ENCODE assay signal across 8 cellular contexts in the genomic region with DNA sequence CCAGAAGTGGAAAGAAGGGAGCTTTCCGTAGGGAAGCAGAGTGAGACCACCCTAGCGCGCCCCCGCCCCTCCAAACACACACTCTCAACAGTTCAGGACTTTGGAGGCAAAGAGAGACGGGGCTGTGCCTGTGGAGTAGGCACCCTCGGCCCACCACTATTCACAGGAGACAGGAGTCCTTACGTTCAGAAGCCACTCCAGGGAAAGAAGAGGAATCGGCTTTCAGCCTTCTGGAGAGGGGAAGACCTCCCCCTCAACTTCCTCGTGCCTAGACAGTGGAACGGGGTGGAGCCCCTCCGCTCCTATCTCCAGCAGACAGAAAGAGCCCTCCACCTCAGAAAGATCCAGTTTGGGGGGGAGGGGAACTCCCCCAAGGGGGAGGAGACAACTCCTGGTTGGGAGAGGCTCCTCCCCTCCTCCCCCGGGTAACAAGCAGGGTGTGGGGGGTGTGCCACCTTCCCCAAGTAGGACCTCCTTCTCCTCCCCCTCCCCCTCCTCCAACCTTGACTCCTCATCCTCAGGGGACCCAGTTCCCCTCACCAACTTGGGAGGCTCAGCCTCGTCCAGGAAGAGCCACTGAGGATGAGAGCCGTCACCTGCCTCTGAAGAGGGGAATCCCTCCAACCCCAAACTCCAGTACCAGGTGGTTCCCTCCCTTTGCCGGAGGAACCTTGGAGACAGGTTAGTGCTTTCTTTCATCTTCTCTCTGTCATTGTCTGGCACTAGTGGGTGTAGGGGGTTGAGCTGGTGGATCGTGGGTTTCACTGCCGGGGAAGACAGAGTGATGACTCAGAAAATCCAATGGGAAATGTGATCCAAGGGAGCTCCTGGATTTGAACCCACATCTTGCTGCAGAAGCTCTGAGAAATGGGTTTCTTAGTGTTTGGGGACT. TPM values are rescaled to one million over a fixed set of nuclear protein-coding genes. Genes with fewer than 3 reads are reported as not detected.
A peak's percentile ranks its signal among the peaks of the same experiment; 100 is the strongest.
DNase-seq lines count a peak whose midpoint lies in the region; ATAC-seq, FAIRE-seq and TF ChIP-seq lines count a peak whose summit lies in the region.

No MANE protein-coding gene starts in this region.

- TF ChIP-seq CTCF in GM12875 (IDR thresholded peaks at IDR 0.05; ENCODE audit: borderline replicate concordance, insufficient read depth, low read depth, low read length) (no peak), bronchial epithelial cell (IDR thresholded peaks at IDR 0.05; ENCODE audit: insufficient read depth, low read length, severe bottlenecking) (no peak)

- peak overlapping the region; percentile 93 for H3K4me3 ChIP-seq in GM12875 (ENCODE audit: low read depth, low read length)
- H3K4me3 ChIP-seq in bronchial epithelial cell (ENCODE audit: low read depth, low read length): peak overlapping the region; percentile 68
- peak overlapping the region; percentile 87 to 97 for H3K4me3 ChIP-seq in small intestine (ENCODE audit: low read depth in 1 of 2, low read length in 2 of 2)

- peak overlapping the region; percentile 84 to 93 (median 88) for H3K4me3 Mint-ChIP-seq in T-cell

- no peaks in the 10 kb centered on the region for H3K27me3 Mint-ChIP-seq in T-cell

- DNase-seq in A172 (ENCODE audit: low spot score) (peak; percentile 17), HT1080 (ENCODE audit: low read depth) (peak; percentile 48), T-cell (peak in 12 of 34 experiments; percentile 12 to 39 (median 28)), bronchial epithelial cell (ENCODE audit: low read depth) (peak; percentile 36), iPS-NIHi7 (ENCODE audit: extremely low spot score) (peak; percentile 80), small intestine (peak; percentile 38)

- H3K36me3 ChIP-seq in bronchial epithelial cell (ENCODE audit: control insufficient read depth, insufficient read depth, low read length) (no peaks in the 10 kb centered on the region), small intestine (ENCODE audit: control insufficient read depth in 2 of 2, insufficient read depth in 2 of 2, low read length in 2 of 2) (no peaks in the 10 kb centered on the region)

- H3K4me1 Mint-ChIP-seq in T-cell: peaks cover 54 to 58% (median 55%) of the 10 kb centered on the region in 3 donors

- peak; percentile 2 to 26 (median 8) for ATAC-seq in T-cell (replicated peaks in 1 of 4)
- no peak for ATAC-seq in GM19397 (IDR thresholded peaks at IDR 0.05; ENCODE audit: unreplicated experiment)

- H3K27ac Mint-ChIP-seq in T-cell: peak overlapping the region; percentile 68 to 70

- peaks cover 9 to 29% of the 10 kb centered on the region in 2 donors for H3K4me1 ChIP-seq in small intestine (ENCODE audit: control insufficient read depth in 2 of 2, insufficient read depth in 1 of 2, low read depth in 1 of 2, low read length in 1 of 2)

- no peaks in the 10 kb centered on the region for H3K9me3 Mint-ChIP-seq in T-cell

- H3K9me3 ChIP-seq in small intestine (ENCODE audit: control insufficient read depth, low read depth): no peaks in the 10 kb centered on the region

- POLR2A ChIA-PET in T-cell (lab: Charles Lee): interaction anchor here in 1 of 2 donors (0.6 kb wide), 2 partner anchors 12 to 139 kb away, joined by 3 read pairs; no protein-coding TSS in a partner anchor

- H3K36me3 Mint-ChIP-seq in T-cell: no peaks in the 10 kb centered on the region

- FAIRE-seq in bronchial epithelial cell (lab: Jason Lieb, UNC): no peak
- no peak for FAIRE-seq in small intestine (lab: Jason Lieb, UNC)

- 1 to 6% (median 2%) methylated on average over 17 of the region's 17 CpGs for WGBS in small intestine, 3 donors

- H3K27me3 ChIP-seq in bronchial epithelial cell (ENCODE audit: control insufficient read depth, insufficient read depth, low read length): no peaks in the 10 kb centered on the region
- H3K27me3 ChIP-seq in small intestine (ENCODE audit: control insufficient read depth in 2 of 2, insufficient read depth in 2 of 2, low read length in 2 of 2): no peaks in the 10 kb centered on the region

- CTCF ChIA-PET in T-cell (lab: Charles Lee): interaction anchor here (0.6 to 3.4 kb wide), 6 partner anchors 11 to 101 kb away, joined by 3 to 12 read pairs (median 6); no protein-coding TSS in a partner anchor

- peak overlapping the region; percentile 93 for H3K27ac ChIP-seq in small intestine (ENCODE audit: low read depth in 1 of 2, low read length in 1 of 2)

RNA-seq across cellular contexts. Expression of a gene that starts 0.9 kb away (rescaled TPM):
- total RNA-seq in A172 (2014; rRNA removed; shearing (Covaris generic)): 3.9 and 4.5 TPM in 2 replicates
- total RNA-seq in HT1080 (2014; rRNA removed; shearing (Covaris generic)): 5.8 and 7.4 TPM in 2 replicates
- 7.5 and 8.9 TPM in 2 replicates for polyA plus RNA-seq in HT1080 (2015; cell fraction: cytosol; rRNA removed)
- polyA plus RNA-seq in HT1080 (2015; cell fraction: nucleus; rRNA removed): 13.5 and 15.4 TPM in 2 replicates
- total RNA-seq in T-cell: 10 to 100 TPM; 24.5 to 31.9 (median 28.2) TPM
- total RNA-seq in bronchial epithelial cell: 3.4 and 5.1 TPM in 2 replicates
- 1 to 10 TPM; 3.8 to 6.8 (median 4.0) TPM for polyA plus RNA-seq in small intestine

RNA-seq across cellular contexts. Expression of a gene that starts 32.8 kb away (rescaled TPM):
- total RNA-seq in A172 (2014; rRNA removed; shearing (Covaris generic)): 0.10 and 0.12 TPM in 2 replicates
- 1.9 and 3.1 TPM in 2 replicates for total RNA-seq in HT1080 (2014; rRNA removed; shearing (Covaris generic))
- 3.0 and 3.4 TPM in 2 replicates for polyA plus RNA-seq in HT1080 (2015; cell fraction: cytosol; rRNA removed)
- 4.8 and 5.3 TPM in 2 replicates for polyA plus RNA-seq in HT1080 (2015; cell fraction: nucleus; rRNA removed)
- 1 to 10 TPM in 4 of 5 donors, under 1 TPM in 1; 0.68 to 5.1 (median 2.4) TPM for total RNA-seq in T-cell
- total RNA-seq in bronchial epithelial cell: not detected in 2 replicates
- 1 to 10 TPM; 2.7 to 7.5 (median 2.9) TPM for polyA plus RNA-seq in small intestine

RNA-seq across cellular contexts. Expression of a gene that starts 48.7 kb away (rescaled TPM):
- total RNA-seq in A172 (2014; rRNA removed; shearing (Covaris generic)): 18.0 and 20.1 TPM in 2 replicates
- 51.0 and 62.7 TPM in 2 replicates for total RNA-seq in HT1080 (2014; rRNA removed; shearing (Covaris generic))
- 24.2 and 27.4 TPM in 2 replicates for polyA plus RNA-seq in HT1080 (2015; cell fraction: cytosol; rRNA removed)
- 44.9 TPM in 2 replicates for polyA plus RNA-seq in HT1080 (2015; cell fraction: nucleus; rRNA removed)
- total RNA-seq in T-cell: 10 to 100 TPM; 43.9 to 86.6 (median 46.4) TPM
- 30.1 and 54.0 TPM in 2 replicates for total RNA-seq in bronchial epithelial cell
- polyA plus RNA-seq in small intestine: 10 to 100 TPM; 23.6 to 49.0 (median 33.2) TPM
